Comparison of ENCODE assay signal across 38 cellular contexts in genomic region chr15:79434361-79434760, GRCh38.
"Had no signal": no experiment of that assay in that cellular context is flagged by ENCODE, and none has a peak within 500 bp of the region (broad histone marks: within the 10 kb centered on the region; RNA-seq: fewer than 3 reads in every experiment).

No MANE protein-coding gene starts in this region.

- H3K4me3 ChIP-seq: cardiac muscle cell, MG63, Peyer's patch had no signal

- H3K9me3 ChIP-seq: MG63, Peyer's patch had no signal

- H3K36me3 ChIP-seq: cardiac muscle cell, MG63, Peyer's patch had no signal

- ATAC-seq: activated CD8-positive, alpha-beta T cell treated with anti-CD3 and anti-CD28 coated beads for 36 hours; activated T-cell treated with anti-CD3 and anti-CD28 coated beads, Interleukin-2, amount 50 U/mL, for 72 hours; activated T-helper 17 cell treated with anti-CD3 and anti-CD28 coated beads, Interleukin-2, amount 50 U/mL, for 72 hours; PC-3; SK-N-SH treated with all-trans-retinoic acid at 6 μM for 48 hours; T-cell; T-helper 17 cell had no signal

- H3K27ac ChIP-seq: cardiac muscle cell, Peyer's patch, VCaP had no signal

- H3K4me3 Mint-ChIP-seq: activated B cell treated with CpG ODN at 0.5 μM for 24 hours; activated CD8-positive, alpha-beta T cell treated with anti-CD3 and anti-CD28 coated beads for 36 hours; activated naive CD8-positive, alpha-beta T cell treated with anti-CD3 and anti-CD28 coated beads for 36 hours; activated T-cell treated with anti-CD3 and anti-CD28 coated beads, Interleukin-2, amount 50 U/mL, for 72 hours; activated T-helper 17 cell treated with anti-CD3 and anti-CD28 coated beads, Interleukin-2, amount 50 U/mL, for 72 hours; central memory CD8-positive, alpha-beta T cell; T-cell; T-helper 17 cell had no signal

- H3K27ac Mint-ChIP-seq: activated B cell treated with CpG ODN at 0.5 μM for 24 hours; activated CD8-positive, alpha-beta T cell treated with anti-CD3 and anti-CD28 coated beads for 36 hours; activated naive CD8-positive, alpha-beta T cell treated with anti-CD3 and anti-CD28 coated beads for 36 hours; activated T-cell treated with anti-CD3 and anti-CD28 coated beads, Interleukin-2, amount 50 U/mL, for 72 hours; activated T-helper 17 cell treated with anti-CD3 and anti-CD28 coated beads, Interleukin-2, amount 50 U/mL, for 72 hours; T-cell; T-helper 17 cell had no signal

- H3K9me3 Mint-ChIP-seq: activated B cell treated with CpG ODN at 0.5 μM for 24 hours; activated CD8-positive, alpha-beta T cell treated with anti-CD3 and anti-CD28 coated beads for 36 hours; activated naive CD8-positive, alpha-beta T cell treated with anti-CD3 and anti-CD28 coated beads for 36 hours; activated T-helper 17 cell treated with anti-CD3 and anti-CD28 coated beads, Interleukin-2, amount 50 U/mL, for 72 hours; central memory CD8-positive, alpha-beta T cell; T-cell had no signal

- H3K36me3 Mint-ChIP-seq: activated naive CD8-positive, alpha-beta T cell treated with anti-CD3 and anti-CD28 coated beads for 36 hours; T-cell had no signal

- DNase-seq: activated B cell treated with CpG ODN at 0.5 μM for 24 hours; activated CD4-positive, alpha-beta T cell treated with anti-CD3 and anti-CD28 coated beads for 48 hours; activated CD4-positive, alpha-beta T cell treated with anti-CD3 and anti-CD28 coated beads, Interleukin-2, amount 50 U/mL, for 4 hours; activated CD4-positive, CD25-positive, alpha-beta regulatory T cell treated with anti-CD3 and anti-CD28 coated beads, Interleukin-2, amount 50 U/mL, for 72 hours; activated CD8-positive, alpha-beta T cell treated with anti-CD3 and anti-CD28 coated beads for 36 hours; activated effector memory CD4-positive, alpha-beta T cell treated with anti-CD3 and anti-CD28 coated beads, Interleukin-2, amount 50 U/mL, for 16 hours; activated naive CD4-positive, alpha-beta T cell; activated naive CD4-positive, alpha-beta T cell treated with anti-CD3 and anti-CD28 coated beads, Interleukin-2, amount 50 U/mL, for 16 hours; activated naive CD8-positive, alpha-beta T cell treated with anti-CD3 and anti-CD28 coated beads for 36 hours; activated T-cell treated with anti-CD3 and anti-CD28 coated beads, Interleukin-2, amount 50 U/mL, for 1 hour; activated T-cell treated with anti-CD3 and anti-CD28 coated beads, Interleukin-2, amount 50 U/mL, for 72 hours; amniotic stem cell; aorta; Kasumi-1; KG1; MG63; NCI-H1048; NCI-H1105 treated with DMSO at 0.1 percent for 48 hours; NCI-H1436; NCI-H1694; NCI-H1930; NCI-H2081 treated with DMSO at 0.1 percent for 48 hours; NCI-H2171 treated with DMSO at 0.1 percent for 48 hours; NCI-H2227 treated with DMSO at 0.1 percent for 48 hours; NCI-H446; NCI-H510A treated with DMSO at 0.1 percent for 48 hours; NK-92 treated with Interleukin-12 subunit alpha and Interleukin-12 subunit beta, amount 100 ng/mL, for 24 hours; PC-3; Peyer's patch; RPMI8226; SIG-M5; T-cell; T-helper 17 cell had no signal
